ENCODE assay signal across 1 cellular context in genomic region chr2:151260492-151261239, GRCh38.
TF ChIP-seq lines count a peak whose summit lies in the region.

No MANE protein-coding gene starts in this region.

TF ChIP-seq in SK-N-SH treated with all-trans-retinoic acid at 6 μM for 48 hours, 23 proteins besides CTCF, POLR2A, EP300 and RAD21 (continued from another document):
- TF ChIP-seq PATZ1 (CRISPR knock-in tag; IDR thresholded peaks at IDR 0.05; ENCODE audit: borderline replicate concordance) (no peak), ZC3H10 (CRISPR knock-in tag; IDR thresholded peaks at IDR 0.05) (no peak), ZFP3 (CRISPR knock-in tag; IDR thresholded peaks at IDR 0.05) (no peak), TCF4 (CRISPR knock-in tag; IDR thresholded peaks at IDR 0.05; ENCODE audit: borderline replicate concordance) (no peak), RARB (CRISPR knock-in tag; IDR thresholded peaks at IDR 0.05) (no peak), CSDC2 (CRISPR knock-in tag; IDR thresholded peaks at IDR 0.05) (no peak), SNAI2 (CRISPR knock-in tag; IDR thresholded peaks at IDR 0.05) (no peak)
